In the genomic region with DNA sequence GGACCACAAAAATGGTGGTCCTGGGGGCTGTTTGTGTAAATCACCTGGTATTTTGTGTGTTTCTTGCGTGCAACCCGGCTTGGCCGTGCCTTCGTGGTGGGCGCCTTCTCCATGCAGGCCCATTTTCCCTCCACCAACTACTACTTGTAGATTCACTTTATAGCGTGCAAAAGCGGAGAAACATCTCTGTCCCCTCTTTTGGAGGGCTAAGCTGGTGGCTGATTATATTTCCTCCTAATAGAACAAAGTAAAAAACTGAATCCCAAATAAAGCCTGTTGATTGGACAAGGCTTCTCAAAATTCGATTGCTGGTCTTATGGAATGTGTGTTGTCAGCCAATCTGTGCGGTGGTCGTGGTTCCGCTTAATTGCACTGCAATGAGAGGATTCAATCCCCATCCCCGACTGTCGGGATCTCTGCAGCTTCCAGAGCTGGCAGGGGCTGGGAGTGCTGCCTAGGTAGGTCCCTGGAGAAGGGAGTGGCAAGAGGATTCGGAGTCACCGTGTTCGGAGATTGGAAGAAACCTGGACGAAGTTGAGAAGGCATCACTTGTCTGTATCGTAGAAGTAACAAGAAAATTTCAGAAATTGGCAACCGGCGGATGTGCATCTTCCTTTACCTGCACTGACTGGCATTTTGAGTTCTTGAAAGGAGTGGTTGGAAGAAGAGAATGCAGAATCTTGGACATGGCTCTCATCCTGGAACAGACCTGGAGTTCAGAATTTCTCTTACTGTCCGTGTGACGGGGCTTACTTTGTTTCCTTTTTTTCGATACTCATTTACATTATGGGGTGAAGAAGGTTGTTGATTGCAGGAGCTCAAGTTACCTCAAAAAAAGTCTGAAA, we compare ENCODE assay signal across 8 cellular contexts. TPM values are rescaled to one million over a fixed set of nuclear protein-coding genes. Genes with fewer than 3 reads are reported as not detected.
DNase-seq lines count a peak whose midpoint lies in the region; ATAC-seq, FAIRE-seq and TF ChIP-seq lines count a peak whose summit lies in the region.

No MANE protein-coding gene starts in this region.

- TF ChIP-seq POLR2A in GM12892 (IDR thresholded peaks at IDR 0.05; ENCODE audit: low read depth, low read length) = no peak

- peak; percentile 2 for DNase-seq in A172 (ENCODE audit: low spot score)
- peak; percentile 11 for DNase-seq in GM12892 (ENCODE audit: insufficient read length)
- DNase-seq in RWPE2 (ENCODE audit: low spot score) = no peak
- DNase-seq in effector memory CD8-positive, alpha-beta T cell = no peak
- DNase-seq in aorta = no peak
- no peak for DNase-seq in NCI-H774 (lab: John Stamatoyannopoulos, UW)
- DNase-seq in GM19238 (ENCODE audit: insufficient read length, low spot score) = no peak

- H3K9me3 Mint-ChIP-seq in effector memory CD8-positive, alpha-beta T cell = no peaks in the 10 kb centered on the region

- ATAC-seq in RWPE2 (ENCODE audit: low read depth) = peak; percentile 40; the same call in 2 of the 3 replicates
- ATAC-seq in effector memory CD8-positive, alpha-beta T cell (replicated peaks) = no peak
- no peak for ATAC-seq in aorta (ENCODE audit: low FRiP score)

- 25 to 27% methylated on average over 23 of the region's 23 CpGs for WGBS in aorta, 2 donors

- no peak for TF ChIP-seq CTCF in RWPE2 (IDR thresholded peaks at IDR 0.05; ENCODE audit: poor library complexity, severe bottlenecking)

- H3K27ac Mint-ChIP-seq in effector memory CD8-positive, alpha-beta T cell = peak overlapping the region; percentile 68 to 76

- H3K4me1 ChIP-seq in RWPE2 (ENCODE audit: insufficient read depth, poor library complexity, severe bottlenecking) = peaks cover 3% of the 10 kb centered on the region
- H3K4me1 ChIP-seq in mononuclear cell (ENCODE audit: insufficient read depth, low read length) = peaks cover 12% of the 10 kb centered on the region
- peaks cover 0 to 2% of the 10 kb centered on the region in 2 donors for H3K4me1 ChIP-seq in aorta (ENCODE audit: control insufficient read depth in 1 of 2, insufficient read depth in 2 of 2, low read length in 2 of 2)

- no peak for FAIRE-seq in GM12892 (lab: Jason Lieb, UNC)

- H3K4me3 ChIP-seq in RWPE2 (ENCODE audit: severe bottlenecking) = peak overlapping the region; percentile 95
- peak overlapping the region; percentile 65 for H3K4me3 ChIP-seq in mononuclear cell (ENCODE audit: low read length)
- H3K4me3 ChIP-seq in aorta (ENCODE audit: low read length in 2 of 2) = peak overlapping the region; percentile 88 to 91

- H3K36me3 ChIP-seq in RWPE2 (ENCODE audit: low read depth) (peaks cover 45% of the 10 kb centered on the region), aorta (ENCODE audit: control insufficient read depth in 1 of 2, insufficient read depth in 2 of 2, low read length in 1 of 2) (peaks cover 0 to 2% of the 10 kb centered on the region in 2 donors)

- H3K4me3 Mint-ChIP-seq in effector memory CD8-positive, alpha-beta T cell = peak overlapping the region; percentile 77 to 84

- peaks cover 16 to 18% of the 10 kb centered on the region in 2 donors for H3K4me1 Mint-ChIP-seq in effector memory CD8-positive, alpha-beta T cell (ENCODE audit: low read depth in 2 of 2)

- H3K9me3 ChIP-seq in RWPE2 (ENCODE audit: severe bottlenecking) (no peaks in the 10 kb centered on the region), mononuclear cell (ENCODE audit: low read depth, low read length) (no peaks in the 10 kb centered on the region), aorta (ENCODE audit: control insufficient read depth, low read length) (no peaks in the 10 kb centered on the region)

- H3K27me3 ChIP-seq in RWPE2 (ENCODE audit: insufficient read depth, poor library complexity, severe bottlenecking) = no peaks in the 10 kb centered on the region
- H3K27me3 ChIP-seq in mononuclear cell (ENCODE audit: insufficient read depth, low read length) = no peaks in the 10 kb centered on the region
- H3K27me3 ChIP-seq in aorta (ENCODE audit: control insufficient read depth in 1 of 2, insufficient read depth in 2 of 2, low read length in 1 of 2) = no peaks in the 10 kb centered on the region

- H3K36me3 Mint-ChIP-seq in effector memory CD8-positive, alpha-beta T cell (ENCODE audit: insufficient read depth) = peaks cover 26% of the 10 kb centered on the region

- H3K27ac ChIP-seq in RWPE2 (ENCODE audit: poor library complexity, severe bottlenecking) = peak overlapping the region; percentile 72
- H3K27ac ChIP-seq in aorta (ENCODE audit: low read depth in 1 of 2, low read length in 2 of 2) = peak overlapping the region in 1 of 2 donors; percentile 41

- intact Hi-C loops in aorta (cut with DNase I) = loop anchor here in 1 of 2 donors (2.0 kb wide), 1 partner anchor 40 kb away; a partner anchor contains a TSS

- no peaks in the 10 kb centered on the region for H3K27me3 Mint-ChIP-seq in effector memory CD8-positive, alpha-beta T cell

RNA-seq across cellular contexts. Expression of a gene that starts 1.1 kb away (rescaled TPM):
- total RNA-seq in A172 (2014; rRNA removed; shearing (Covaris generic)) = 9.7 and 12.9 TPM in 2 replicates
- polyA plus RNA-seq in GM12892 (2012; ENCODE audit: missing spikeins) = 22.1 TPM
- 35.1 TPM for total RNA-seq in mononuclear cell
- 10 to 100 TPM; 15.3 to 16.0 TPM for total RNA-seq in aorta
- 1 to 10 TPM; 7.5 to 9.3 TPM for polyA plus RNA-seq in aorta

RNA-seq across cellular contexts. Expression of a gene that starts 41.3 kb away (rescaled TPM):
- 23.4 and 24.0 TPM in 2 replicates for total RNA-seq in A172 (2014; rRNA removed; shearing (Covaris generic))
- polyA plus RNA-seq in GM12892 (2012; ENCODE audit: missing spikeins) = 11.3 TPM
- 190 TPM for total RNA-seq in mononuclear cell
- total RNA-seq in aorta = 10 to 100 TPM; 49.5 to 50.5 TPM
- polyA plus RNA-seq in aorta = 10 to 100 TPM; 19.8 to 38.5 TPM

Comparison
In these comparisons a context has a peak if more than half of its experiments do, and no peak if none do; other contexts are left out.
1. DNase-seq: peak in A172 (single experiment) and GM12892 (single experiment); none in RWPE2 (single experiment), effector memory CD8-positive, alpha-beta T cell (0 of 3), aorta (0 of 2), NCI-H774 (single experiment) and GM19238 (single experiment).
2. Peak in every context shown above with its lines, with median percentiles within 50 percentile points of each other: H3K4me3 ChIP-seq.